Comparison of ENCODE assay signal across 16 cellular contexts in genomic region chr12:6090786-6091185, GRCh38. TPM values are rescaled to one million over a fixed set of nuclear protein-coding genes. Genes with fewer than 3 reads are reported as not detected.
DNase-seq lines count a peak whose midpoint lies in the region; ATAC-seq and TF ChIP-seq lines count a peak whose summit lies in the region.
"Had no signal": no experiment of that assay in that cellular context is flagged by ENCODE, and none has a peak within 500 bp of the region (broad histone marks: within the 10 kb centered on the region; RNA-seq: fewer than 3 reads in every experiment).

No MANE protein-coding gene starts in this region.

- peaks cover 39% of the 10 kb centered on the region for H3K4me1 Mint-ChIP-seq in chondrocyte (ENCODE audit: low read depth)
- H3K4me1 Mint-ChIP-seq in osteocyte (ENCODE audit: unreplicated experiment) = peaks cover 44% of the 10 kb centered on the region
- H3K4me1 Mint-ChIP-seq: activated B cell treated with CpG ODN at 0.5 μM for 24 hours; activated CD8-positive, alpha-beta memory T cell treated with anti-CD3 and anti-CD28 coated beads, Interleukin-2, amount 10 ng/mL, durations not matched to agents 7 days and 5 days; memory B cell had no signal

- no peak overlapping the region for H3K27ac Mint-ChIP-seq in chondrocyte (ENCODE audit: unreplicated experiment)
- no peak overlapping the region for H3K27ac Mint-ChIP-seq in osteocyte (ENCODE audit: unreplicated experiment)
- H3K27ac Mint-ChIP-seq: activated B cell treated with CpG ODN at 0.5 μM for 24 hours; activated CD8-positive, alpha-beta memory T cell treated with anti-CD3 and anti-CD28 coated beads, Interleukin-2, amount 10 ng/mL, durations not matched to agents 7 days and 5 days; H9; memory B cell had no signal

- H3K9me3 Mint-ChIP-seq in chondrocyte (ENCODE audit: low read depth) (peaks cover 4% of the 10 kb centered on the region), osteocyte (ENCODE audit: unreplicated experiment) (peaks cover 5% of the 10 kb centered on the region)

- DNase-seq in EH (ENCODE audit: low read depth) (peak; percentile 32), chondrocyte (ENCODE audit: low spot score) (peak; percentile 49), left cardiac atrium (peak; percentile 60), osteocyte (ENCODE audit: extremely low spot score, unreplicated experiment) (no peak), COLO829 (ENCODE audit: low spot score) (no peak), T-helper 2 cell (no peak)
- DNase-seq: activated B cell treated with CpG ODN at 0.5 μM for 24 hours; activated CD8-positive, alpha-beta memory T cell treated with anti-CD3 and anti-CD28 coated beads, Interleukin-2, amount 10 ng/mL, durations not matched to agents 7 days and 5 days; H9; hypothalamus; NCI-H1436; NCI-H524; PC-9 had no signal

- no peak for TF ChIP-seq CTCF in chondrocyte (IDR thresholded peaks at IDR 0.05)
- no peak for TF ChIP-seq CTCF in osteocyte (IDR thresholded peaks at IDR 0.05)

- no peaks in the 10 kb centered on the region for H3K27me3 Mint-ChIP-seq in chondrocyte (ENCODE audit: low read depth)
- H3K27me3 Mint-ChIP-seq in osteocyte (ENCODE audit: unreplicated experiment) = no peaks in the 10 kb centered on the region

- intact Hi-C loops in left cardiac atrium (cut with DNase I) = no loop called here

- H3K4me3 Mint-ChIP-seq in chondrocyte (ENCODE audit: unreplicated experiment) = no peak overlapping the region
- peak overlapping the region; percentile 40 for H3K4me3 Mint-ChIP-seq in osteocyte (ENCODE audit: unreplicated experiment)
- H3K4me3 Mint-ChIP-seq: activated B cell treated with CpG ODN at 0.5 μM for 24 hours; activated CD8-positive, alpha-beta memory T cell treated with anti-CD3 and anti-CD28 coated beads, Interleukin-2, amount 10 ng/mL, durations not matched to agents 7 days and 5 days; H9; memory B cell had no signal

- H3K36me3 Mint-ChIP-seq in chondrocyte (ENCODE audit: low read depth) = no peaks in the 10 kb centered on the region
- H3K36me3 Mint-ChIP-seq in osteocyte (ENCODE audit: unreplicated experiment) = peaks cover 2% of the 10 kb centered on the region
- H3K36me3 Mint-ChIP-seq: activated CD8-positive, alpha-beta memory T cell treated with anti-CD3 and anti-CD28 coated beads, Interleukin-2, amount 10 ng/mL, durations not matched to agents 7 days and 5 days; memory B cell had no signal

- ATAC-seq in left cardiac atrium (peak; percentile 33 to 60), HG02870 (IDR thresholded peaks at IDR 0.05; ENCODE audit: unreplicated experiment) (no peak), GM21737 (IDR thresholded peaks at IDR 0.05; ENCODE audit: unreplicated experiment) (no peak)
- ATAC-seq: activated CD8-positive, alpha-beta memory T cell treated with anti-CD3 and anti-CD28 coated beads, Interleukin-2, amount 10 ng/mL, durations not matched to agents 7 days and 5 days had no signal

RNA-seq across cellular contexts. Expression of gene VWF, which starts 33.7 kb away (rescaled TPM):
- 0.05 to 0.08 TPM (median 0.07 TPM) in 3 replicates for total RNA-seq in chondrocyte
- 100 to 1,000 TPM; 241 to 483 TPM for total RNA-seq in left cardiac atrium
- 0.13 and 0.31 TPM in 2 replicates for total RNA-seq in osteocyte
- total RNA-seq: activated B cell treated with CpG ODN at 0.5 μM for 24 hours had no signal

Comparison
In these comparisons a context has a peak if more than half of its experiments do, and no peak if none do; other contexts are left out.
1. DNase-seq: peak in EH (single experiment), chondrocyte (single experiment) and left cardiac atrium (single experiment); none in osteocyte (single experiment), COLO829 (single experiment) and T-helper 2 cell (0 of 5).
2. ATAC-seq: peak in left cardiac atrium (2 of 2); none in HG02870 (single experiment) and GM21737 (single experiment).
3. RNA of gene VWF, which starts 33.7 kb away (total RNA-seq): 241 to 483 TPM in left cardiac atrium; 0.13 to 0.31 TPM in osteocyte and 0.05 to 0.08 TPM in chondrocyte; every median in the first group is over 100 times any median in the second.